In the genomic region with DNA sequence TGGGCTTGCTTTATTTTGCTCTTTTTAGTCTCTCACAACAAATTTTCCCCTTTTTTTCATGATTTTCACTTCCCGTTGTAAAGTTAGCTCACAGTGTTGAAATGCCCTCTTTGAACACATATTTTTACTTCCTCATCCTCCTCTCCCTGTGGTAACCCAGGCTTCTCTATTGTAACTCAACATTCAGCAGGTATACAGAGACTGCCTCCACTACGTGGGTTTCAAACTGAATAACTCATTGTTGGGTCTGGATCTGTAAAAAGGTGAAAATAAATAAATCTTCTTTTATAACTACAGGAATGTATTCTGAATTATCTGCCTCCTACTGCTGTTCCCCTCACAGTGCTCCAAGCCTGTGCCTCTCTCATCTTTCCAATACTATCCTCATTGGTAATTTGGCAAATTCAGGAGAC, we compare ENCODE assay signal across 8 cellular contexts.
DNase-seq lines count a peak whose midpoint lies in the region; ATAC-seq and TF ChIP-seq lines count a peak whose summit lies in the region.

No MANE protein-coding gene starts in this region.

- ATAC-seq in GM19395 (IDR thresholded peaks at IDR 0.05; ENCODE audit: unreplicated experiment) (peak; percentile 52), gastrocnemius medialis (no peak)

- no peak for TF ChIP-seq CTCF in breast epithelium (IDR thresholded peaks at IDR 0.05)
- no peak for TF ChIP-seq CTCF in gastrocnemius medialis (IDR thresholded peaks at IDR 0.05 in 4 of 5, conservative IDR thresholded peaks at IDR 0.05 in 1 of 5)

- H3K27me3 ChIP-seq in MG63 (no peaks in the 10 kb centered on the region), breast epithelium (no peaks in the 10 kb centered on the region), gastrocnemius medialis (peaks cover 3 to 23% (median 20%) of the 10 kb centered on the region in 3 donors)

- peaks cover 0 to 6% of the 10 kb centered on the region in 2 donors for H3K4me1 ChIP-seq in breast epithelium
- H3K4me1 ChIP-seq in gastrocnemius medialis: peaks cover 6 to 27% of the 10 kb centered on the region in 2 donors

- in situ Hi-C loops in gastrocnemius medialis (cut with MboI; ENCODE audit: low sequenced_read_pairs in 4 of 4) (loop anchor here (10.0 kb wide), 4 partner anchors 88 to 1052 kb away; no protein-coding TSS in a partner anchor), G401 (cut with HindIII; ENCODE audit: low sequenced_read_pairs) (no loop called here)

- peak overlapping the region; percentile 94 to 97 for H3K27ac ChIP-seq in breast epithelium
- H3K27ac ChIP-seq in gastrocnemius medialis: peak overlapping the region; percentile 8 to 91 (median 79)

- H3K9me3 ChIP-seq in MG63: no peaks in the 10 kb centered on the region
- no peaks in the 10 kb centered on the region for H3K9me3 ChIP-seq in breast epithelium
- H3K9me3 ChIP-seq in gastrocnemius medialis: no peaks in the 10 kb centered on the region

- peaks cover 64% of the 10 kb centered on the region for H3K36me3 ChIP-seq in MG63
- no peaks in the 10 kb centered on the region for H3K36me3 ChIP-seq in breast epithelium
- peaks cover 0 to 18% of the 10 kb centered on the region in 2 donors for H3K36me3 ChIP-seq in gastrocnemius medialis

- H3K4me3 ChIP-seq in MG63 (peak overlapping the region; percentile 6; the same call in 1 of the 2 replicates), breast epithelium (peak overlapping the region in 2 of 3 donors; percentile 80 to 88), gastrocnemius medialis (no peak overlapping the region)

- DNase-seq in MG63 (no peak), breast epithelium (ENCODE audit: low spot score in 2 of 2) (no peak), gastrocnemius medialis (no peak), NCI-H2107 treated with DMSO at 0.1 percent for 48 hours (lab: John Stamatoyannopoulos, UW; ENCODE audit: unreplicated experiment) (no peak), G401 (ENCODE audit: low spot score) (no peak), GM19238 (ENCODE audit: insufficient read length, low spot score) (no peak), HuH-7 (ENCODE audit: low spot score) (no peak)

- TF ChIP-seq POLR2A in breast epithelium (IDR thresholded peaks at IDR 0.05): no peak
- TF ChIP-seq POLR2A in gastrocnemius medialis (IDR thresholded peaks at IDR 0.05): no peak

- intact Hi-C loops in breast epithelium (cut with DNase I; ENCODE audit: low total_unique reads): no loop called here
- intact Hi-C loops in gastrocnemius medialis (cut with DNase I; ENCODE audit: low total_unique reads): loop anchor here (10.0 kb wide), 2 partner anchors 268 to 322 kb away; a partner anchor contains a TSS

Comparison
In these comparisons a context has a peak if more than half of its experiments do, and no peak if none do; other contexts are left out.
1. H3K4me3 ChIP-seq: peak in MG63 (single experiment) and breast epithelium (2 of 3); none in gastrocnemius medialis (0 of 4).